ENCODE assay signal across 9 cellular contexts in genomic region chr22:40853961-40854360, GRCh38. TPM values are rescaled to one million over a fixed set of nuclear protein-coding genes. Genes with fewer than 3 reads are reported as not detected.
A peak's percentile ranks its signal among the peaks of the same experiment; 100 is the strongest.
DNase-seq lines count a peak whose midpoint lies in the region; ATAC-seq and TF ChIP-seq lines count a peak whose summit lies in the region.
"Had no signal": no experiment of that assay in that cellular context is flagged by ENCODE, and none has a peak within 500 bp of the region (broad histone marks: within the 10 kb centered on the region; RNA-seq: fewer than 3 reads in every experiment).

No MANE protein-coding gene starts in this region.

- DNase-seq in DND-41: no peak
- no peak for DNase-seq in MM.1S
- no peak for DNase-seq in body of pancreas
- no peak for DNase-seq in NCI-H2196 treated with DMSO at 0.1 percent for 48 hours (lab: John Stamatoyannopoulos, UW; ENCODE audit: unreplicated experiment)
- no peak for DNase-seq in epidermal melanocyte (ENCODE audit: insufficient read length, low spot score)

- no peak for TF ChIP-seq POLR2A in body of pancreas (IDR thresholded peaks at IDR 0.05)

- H3K4me1 ChIP-seq in DND-41 (ENCODE audit: insufficient read depth, low read length) (peaks cover 60% of the 10 kb centered on the region), MM.1S (ENCODE audit: low read length) (peaks cover 14% of the 10 kb centered on the region), duodenal mucosa (ENCODE audit: control insufficient read depth in 1 of 2, insufficient read depth in 2 of 2, low read length in 2 of 2) (peaks cover 37 to 50% of the 10 kb centered on the region in 2 donors), parathyroid adenoma (peaks cover 2% of the 10 kb centered on the region), body of pancreas (peaks cover 58% of the 10 kb centered on the region)

- H3F3A ChIP-seq in MM.1S (ENCODE audit: insufficient read depth, low read length): peaks cover 5% of the 10 kb centered on the region; the same call in 1 of the 2 replicates

- H3K36me3 ChIP-seq in DND-41 (ENCODE audit: insufficient read depth, low read length) (peaks cover 42% of the 10 kb centered on the region), MM.1S (replicated peaks; ENCODE audit: insufficient read depth, low read length) (peaks cover 5% of the 10 kb centered on the region; the same call in 1 of the 2 replicates), duodenal mucosa (ENCODE audit: control insufficient read depth in 1 of 2, insufficient read depth in 2 of 2, low read length in 2 of 2) (peaks cover 9 to 16% of the 10 kb centered on the region in 2 donors), parathyroid adenoma (ENCODE audit: control insufficient read depth, insufficient read depth, low read length) (no peaks in the 10 kb centered on the region), body of pancreas (replicated peaks in 1 of 2; ENCODE audit: insufficient read depth in 1 of 2, low read depth in 2 of 2) (peaks cover 0 to 1% of the 10 kb centered on the region in 2 donors)

- H4K20me1 ChIP-seq in DND-41 (ENCODE audit: insufficient read depth, low read length) (peaks cover 36% of the 10 kb centered on the region), MM.1S (ENCODE audit: insufficient read depth, low read length) (no peaks in the 10 kb centered on the region; the same call in 1 of the 2 replicates)

- intact Hi-C loops in body of pancreas (cut with DNase I): no loop called here

- H3K27ac ChIP-seq in DND-41 (ENCODE audit: low read length): no peak overlapping the region; the same call in 1 of the 2 replicates
- no peak overlapping the region for H3K27ac ChIP-seq in MM.1S (ENCODE audit: low read length)
- H3K27ac ChIP-seq in duodenal mucosa (ENCODE audit: low read depth, low read length): no peak overlapping the region
- H3K27ac ChIP-seq in parathyroid adenoma: no peak overlapping the region
- peak overlapping the region in 1 of 4 donors; percentile 47 for H3K27ac ChIP-seq in body of pancreas

- no peak for TF ChIP-seq CTCF in DND-41 (IDR thresholded peaks at IDR 0.05; ENCODE audit: borderline replicate concordance, extremely low read depth, low read length, poor library complexity, severe bottlenecking)
- no peak for TF ChIP-seq CTCF in MM.1S (IDR thresholded peaks at IDR 0.05; ENCODE audit: low read length)
- TF ChIP-seq CTCF in parathyroid adenoma (IDR thresholded peaks at IDR 0.05): no peak
- no peak for TF ChIP-seq CTCF in body of pancreas (IDR thresholded peaks at IDR 0.05)

- no peak for ATAC-seq in DND-41 (ENCODE audit: insufficient read depth, low read depth)
- ATAC-seq in body of pancreas: no peak
- ATAC-seq in HG03025 (IDR thresholded peaks at IDR 0.05; ENCODE audit: low FRiP score, unreplicated experiment): no peak

- H3K9ac ChIP-seq in DND-41 (ENCODE audit: low read depth, low read length): peak overlapping the region; percentile 84
- 0 out of 2 replicates have a peak overlapping the region, but pooled peaks have one; percentile 7 for H3K9ac ChIP-seq in MM.1S (ENCODE audit: low read length)
- H3K9ac ChIP-seq in duodenal mucosa (ENCODE audit: low read depth in 1 of 2, low read length in 2 of 2): peak overlapping the region; percentile 9 to 100
- H3K9ac ChIP-seq in parathyroid adenoma: no peak overlapping the region

- 20 to 24% methylated on average over 3 of the region's 3 CpGs for WGBS in body of pancreas, 2 donors

- H2AFZ ChIP-seq in DND-41 (ENCODE audit: low read depth, low read length) (no peak overlapping the region), MM.1S (ENCODE audit: low read length) (no peak overlapping the region), parathyroid adenoma (no peak overlapping the region)

- H3K4me3 ChIP-seq in DND-41 (ENCODE audit: low read depth in 1 of 2, low read length in 2 of 2) (peak overlapping the region; percentile 2 to 91; a peak in 2 of 4 replicates), MM.1S (ENCODE audit: low read length) (no peak overlapping the region), duodenal mucosa (ENCODE audit: low read depth in 1 of 2, low read length in 2 of 2) (peak overlapping the region; percentile 30 to 50), parathyroid adenoma (ENCODE audit: low read depth, low read length) (no peak overlapping the region), body of pancreas (no peak overlapping the region)
- H3K4me3 ChIP-seq: lung had no signal

- H3K79me2 ChIP-seq in DND-41 (ENCODE audit: insufficient read depth, low read length) (peaks cover 96% of the 10 kb centered on the region), MM.1S (ENCODE audit: low read length) (peaks cover 93% of the 10 kb centered on the region), parathyroid adenoma (peaks cover 25% of the 10 kb centered on the region)

- H3K9me2 ChIP-seq in MM.1S (replicated peaks; ENCODE audit: insufficient read depth, low read length): no peaks in the 10 kb centered on the region

- no peaks in the 10 kb centered on the region for H3K27me3 ChIP-seq in DND-41 (ENCODE audit: insufficient read depth, low read length, poor library complexity)
- no peaks in the 10 kb centered on the region for H3K27me3 ChIP-seq in MM.1S (replicated peaks; ENCODE audit: insufficient read depth, low read length)
- no peaks in the 10 kb centered on the region for H3K27me3 ChIP-seq in duodenal mucosa (ENCODE audit: control insufficient read depth in 1 of 2, insufficient read depth in 2 of 2, low read length in 2 of 2)
- H3K27me3 ChIP-seq in parathyroid adenoma (ENCODE audit: control insufficient read depth, insufficient read depth, low read length): no peaks in the 10 kb centered on the region
- no peaks in the 10 kb centered on the region for H3K27me3 ChIP-seq in body of pancreas

- H3K4me2 ChIP-seq in DND-41 (ENCODE audit: insufficient read depth, low read length): peak overlapping the region; percentile 88
- peak overlapping the region; percentile 85; the same call in 1 of the 2 replicates for H3K4me2 ChIP-seq in MM.1S (ENCODE audit: low read depth, low read length)
- peak overlapping the region; percentile 15 for H3K4me2 ChIP-seq in parathyroid adenoma (ENCODE audit: low read length)

- H3K9me3 ChIP-seq in DND-41 (ENCODE audit: insufficient read depth, low read length, severe bottlenecking): no peaks in the 10 kb centered on the region
- H3K9me3 ChIP-seq in MM.1S (replicated peaks; ENCODE audit: insufficient read depth, low read length): no peaks in the 10 kb centered on the region
- no peaks in the 10 kb centered on the region for H3K9me3 ChIP-seq in duodenal mucosa (ENCODE audit: control insufficient read depth in 1 of 2, low read length in 2 of 2)
- H3K9me3 ChIP-seq in parathyroid adenoma (ENCODE audit: control insufficient read depth, low read length): no peaks in the 10 kb centered on the region
- H3K9me3 ChIP-seq in body of pancreas: no peaks in the 10 kb centered on the region

RNA-seq across cellular contexts. Expression of gene ST13, which starts 2.5 kb away (rescaled TPM):
- 100 to 1,000 TPM in 1 of 2 donors, 10 to 100 TPM in 1; 98.9 to 122 TPM for total RNA-seq in body of pancreas

RNA-seq across cellular contexts. Expression of gene XPNPEP3, which starts 3.0 kb away (rescaled TPM):
- total RNA-seq in body of pancreas: 10 to 100 TPM in 1 of 2 donors, 1 to 10 TPM in 1; 6.9 to 14.3 TPM

RNA-seq across cellular contexts. Expression of gene DNAJB7, which starts 8.0 kb away (rescaled TPM):
- not detected for total RNA-seq in body of pancreas
- total RNA-seq: lung had no signal

RNA-seq across cellular contexts. Expression of gene SLC25A17, which starts 34.8 kb away (rescaled TPM):
- total RNA-seq in body of pancreas: 1 to 10 TPM; 7.6 to 8.3 TPM

Comparison
In these comparisons a context has a peak if more than half of its experiments do, and no peak if none do; other contexts are left out.
1. H3K4me2 ChIP-seq: peak in every context shown above with its lines; median percentile 88 in DND-41; 85 in MM.1S; 15 in parathyroid adenoma.
2. H3K4me3 ChIP-seq: peak in DND-41 (2 of 2) and duodenal mucosa (2 of 2); none in MM.1S (single experiment), parathyroid adenoma (single experiment) and body of pancreas (0 of 2).